Comparison of ENCODE assay signal across 25 cellular contexts in the genomic region with DNA sequence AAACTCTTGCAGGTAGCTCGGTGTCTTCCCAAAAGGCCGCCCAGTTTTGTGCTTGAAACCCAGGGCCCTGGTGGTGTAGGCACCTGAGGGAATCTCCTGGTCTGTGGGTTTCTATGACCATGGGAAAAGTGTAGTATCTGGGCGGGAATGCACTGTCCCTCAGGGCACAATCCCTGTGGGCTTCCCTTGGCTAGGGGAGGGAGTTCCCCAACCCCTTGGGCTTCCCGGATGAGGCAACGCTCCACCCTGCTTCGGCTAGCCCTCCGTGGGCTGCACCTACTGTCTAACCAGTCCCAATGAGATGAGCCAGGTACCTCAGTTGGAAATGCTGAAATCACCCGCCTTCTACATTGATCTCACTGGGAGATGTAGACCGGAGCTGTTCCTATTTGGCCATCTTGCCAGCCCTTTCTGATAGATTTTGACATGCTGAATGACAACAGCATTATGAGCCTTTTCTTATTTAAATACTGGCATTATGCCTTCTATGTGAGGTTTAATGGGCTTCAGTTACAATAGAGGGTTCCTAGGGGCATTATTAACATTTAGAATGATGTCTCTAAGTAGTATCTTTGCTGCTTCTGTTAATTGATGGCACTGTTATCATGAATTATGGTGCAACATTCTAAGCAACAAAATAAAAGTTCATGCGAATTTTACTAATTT.
"Had no signal": no experiment of that assay in that cellular context is flagged by ENCODE, and none has a peak within 500 bp of the region (broad histone marks: within the 10 kb centered on the region; RNA-seq: fewer than 3 reads in every experiment).

No MANE protein-coding gene starts in this region.

- H3K36me3 Mint-ChIP-seq: immature natural killer cell had no signal

- ATAC-seq: activated CD8-positive, alpha-beta T cell treated with anti-CD3 and anti-CD28 coated beads, Interleukin-2, amount 10 ng/mL, durations not matched to agents 7 days and 5 days; activated naive CD8-positive, alpha-beta T cell treated with anti-CD3 and anti-CD28 coated beads, Interleukin-2, amount 50 U/mL, for 24 hours; naive thymus-derived CD8-positive, alpha-beta T cell had no signal

- H3K4me3 ChIP-seq: coronary artery, left ventricle myocardium inferior, ovary, prostate gland, right atrium auricular region, spleen, thoracic aorta, vagina had no signal

- DNase-seq: activated CD4-positive, alpha-beta T cell treated with anti-CD3 and anti-CD28 coated beads for 48 hours; activated CD4-positive, CD25-positive, alpha-beta regulatory T cell; activated CD8-positive, alpha-beta T cell treated with anti-CD3 and anti-CD28 coated beads, Interleukin-2, amount 10 ng/mL, durations not matched to agents 7 days and 5 days; activated gamma-delta T cell; activated naive CD4-positive, alpha-beta T cell treated with anti-CD3 and anti-CD28 coated beads, Interleukin-2, amount 50 U/mL, for 16 hours; activated naive CD8-positive, alpha-beta T cell treated with anti-CD3 and anti-CD28 coated beads, Interleukin-2, amount 50 U/mL, for 24 hours; endodermal cell; immature natural killer cell; kidney glomerular epithelial cell; left ventricle myocardium inferior; naive thymus-derived CD8-positive, alpha-beta T cell; ovary; spleen; stimulated activated CD4-positive, alpha-beta T cell treated with anti-CD3 and anti-CD28 coated beads, Interleukin-4, amount 100 ng/mL, for 1 hour; stimulated activated naive CD4-positive, alpha-beta T cell; T1000 had no signal

- H3K27ac Mint-ChIP-seq: activated CD8-positive, alpha-beta T cell treated with anti-CD3 and anti-CD28 coated beads, Interleukin-2, amount 10 ng/mL, durations not matched to agents 7 days and 5 days; activated naive CD8-positive, alpha-beta T cell treated with anti-CD3 and anti-CD28 coated beads, Interleukin-2, amount 50 U/mL, for 24 hours; activated T-helper 1 cell treated with anti-CD3 and anti-CD28 coated beads, Interleukin-12 subunit alpha, Interleukin-12 subunit beta, Interleukin-2, Interleukin-4 antibody, amounts not matched to agents 30 ng/mL and 10 ng/mL and 1 ng/mL, durations not matched to agents 14 hours and 24 hours and 36 hours; endodermal cell; immature natural killer cell; mesothelial cell of epicardium; naive thymus-derived CD8-positive, alpha-beta T cell; type B pancreatic cell had no signal

- H3K36me3 ChIP-seq: left ventricle myocardium inferior, ovary, prostate gland, right atrium auricular region, spleen, thoracic aorta, vagina had no signal

- H3K4me3 Mint-ChIP-seq: activated CD8-positive, alpha-beta T cell treated with anti-CD3 and anti-CD28 coated beads, Interleukin-2, amount 10 ng/mL, durations not matched to agents 7 days and 5 days; activated naive CD8-positive, alpha-beta T cell treated with anti-CD3 and anti-CD28 coated beads, Interleukin-2, amount 50 U/mL, for 24 hours; activated T-helper 1 cell treated with anti-CD3 and anti-CD28 coated beads, Interleukin-12 subunit alpha, Interleukin-12 subunit beta, Interleukin-2, Interleukin-4 antibody, amounts not matched to agents 30 ng/mL and 10 ng/mL and 1 ng/mL, durations not matched to agents 14 hours and 24 hours and 36 hours; endodermal cell; immature natural killer cell; mesothelial cell of epicardium; naive thymus-derived CD8-positive, alpha-beta T cell; type B pancreatic cell had no signal

- H3K4me1 ChIP-seq: left ventricle myocardium inferior, prostate gland, right atrium auricular region, spleen, vagina had no signal

- H3K9me3 ChIP-seq: left ventricle myocardium inferior, ovary, prostate gland, right atrium auricular region, vagina had no signal

- H3K4me1 Mint-ChIP-seq: activated naive CD8-positive, alpha-beta T cell treated with anti-CD3 and anti-CD28 coated beads, Interleukin-2, amount 50 U/mL, for 24 hours; immature natural killer cell; naive thymus-derived CD8-positive, alpha-beta T cell had no signal

- H3K27ac ChIP-seq: coronary artery, epithelial cell of prostate, left ventricle myocardium inferior, ovary, prostate gland, right atrium auricular region, spleen, thoracic aorta, vagina had no signal

- H3K27me3 Mint-ChIP-seq: activated naive CD8-positive, alpha-beta T cell treated with anti-CD3 and anti-CD28 coated beads, Interleukin-2, amount 50 U/mL, for 24 hours had no signal

- H3K27me3 ChIP-seq: ovary, right atrium auricular region, spleen, vagina had no signal
